30 cellular contexts compared by ENCODE assay signal in the genomic region with DNA sequence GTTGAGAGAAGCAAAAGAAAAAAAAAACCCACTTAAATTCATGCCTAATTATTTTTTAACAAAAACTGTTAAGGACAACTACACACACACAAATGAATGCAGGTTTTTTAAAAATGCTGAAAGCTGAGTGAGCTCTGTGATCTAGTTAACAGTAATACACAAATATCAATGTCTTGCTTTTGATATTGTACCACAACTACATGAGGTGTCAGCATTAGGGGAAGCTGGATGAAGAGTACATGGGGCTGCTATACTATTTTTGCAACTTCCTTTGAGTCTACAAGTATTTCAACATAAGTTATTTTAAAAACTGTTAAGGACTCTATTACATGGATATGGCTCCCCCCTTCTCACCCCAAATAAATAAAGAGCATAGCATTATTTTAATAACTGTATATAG.
"Had no signal": no experiment of that assay in that cellular context is flagged by ENCODE, and none has a peak within 500 bp of the region (broad histone marks: within the 10 kb centered on the region; RNA-seq: fewer than 3 reads in every experiment).

No MANE protein-coding gene starts in this region.

- DNase-seq: activated CD4-positive, alpha-beta T cell treated with anti-CD3 and anti-CD28 coated beads for 36 hours; activated CD4-positive, alpha-beta T cell treated with anti-CD3 and anti-CD28 coated beads, Interleukin-2, amount 10 ng/mL, durations not matched to agents 7 days and 5 days; activated CD4-positive, alpha-beta T cell treated with anti-CD3 and anti-CD28 coated beads, Interleukin-2, amount 50 U/mL, for 48 hours; activated CD8-positive, alpha-beta T cell treated with anti-CD3 and anti-CD28 coated beads, Interleukin-2, amount 10 ng/mL, durations not matched to agents 7 days and 5 days; activated gamma-delta T cell; activated naive CD4-positive, alpha-beta T cell treated with anti-CD3 and anti-CD28 coated beads for 36 hours; activated naive CD8-positive, alpha-beta T cell treated with anti-CD3 and anti-CD28 coated beads, Interleukin-2, amount 50 U/mL, for 24 hours; activated T-cell treated with anti-CD3 and anti-CD28 coated beads, Interleukin-2, amount 50 U/mL, for 24 hours; anterior cingulate cortex; central memory CD4-positive, alpha-beta T cell; MM.1S; NCI-H1092; NCI-H1436 treated with DMSO at 0.1 percent for 48 hours; NCI-H1694 treated with DMSO at 0.1 percent for 48 hours; NCI-H2029; NCI-H345; NCI-H524 treated with DMSO at 0.1 percent for 48 hours; SIG-M5; SW 1271; T-helper 1 cell; T-helper 2 cell; T-helper 9 cell had no signal

- ATAC-seq: activated CD4-positive, alpha-beta T cell treated with anti-CD3 and anti-CD28 coated beads for 36 hours; activated CD4-positive, CD25-positive, alpha-beta regulatory T cell treated with anti-CD3 and anti-CD28 coated beads, Interleukin-2, amount 50 U/mL, for 24 hours; activated CD8-positive, alpha-beta T cell treated with anti-CD3 and anti-CD28 coated beads, Interleukin-2, amount 10 ng/mL, durations not matched to agents 7 days and 5 days; activated naive CD8-positive, alpha-beta T cell treated with anti-CD3 and anti-CD28 coated beads, Interleukin-2, amount 50 U/mL, for 24 hours; Right ventricle myocardium inferior; WTC11 had no signal

- H3K27me3 Mint-ChIP-seq: activated CD4-positive, alpha-beta T cell treated with anti-CD3 and anti-CD28 coated beads for 36 hours; activated CD4-positive, alpha-beta T cell treated with anti-CD3 and anti-CD28 coated beads, Interleukin-2, amount 10 ng/mL, durations not matched to agents 7 days and 5 days; activated naive CD8-positive, alpha-beta T cell; activated naive CD8-positive, alpha-beta T cell treated with anti-CD3 and anti-CD28 coated beads, Interleukin-2, amount 50 U/mL, for 24 hours; activated T-cell treated with anti-CD3 and anti-CD28 coated beads, Interleukin-2, amount 50 U/mL, for 24 hours; brain had no signal

- H3K4me1 Mint-ChIP-seq: brain had no signal

- H3K27ac ChIP-seq: RWPE1 had no signal

- H3K27ac Mint-ChIP-seq: activated CD4-positive, alpha-beta T cell treated with anti-CD3 and anti-CD28 coated beads for 36 hours; activated CD4-positive, alpha-beta T cell treated with anti-CD3 and anti-CD28 coated beads, Interleukin-2, amount 10 ng/mL, durations not matched to agents 7 days and 5 days; activated CD8-positive, alpha-beta T cell treated with anti-CD3 and anti-CD28 coated beads, Interleukin-2, amount 10 ng/mL, durations not matched to agents 7 days and 5 days; activated naive CD4-positive, alpha-beta T cell treated with anti-CD3 and anti-CD28 coated beads for 36 hours; activated T-helper 2 cell treated with anti-CD3 and anti-CD28 coated beads, Interferon-gamma antibody, Interleukin-2, Interleukin-4, amounts not matched to agents 10 μg/mL and 5 μg/mL and 100 μg/mL, durations not matched to agents 14 hours and 24 hours and 36 hours; brain; WTC11 had no signal

- FAIRE-seq: colon had no signal

- H3K9me3 Mint-ChIP-seq: activated T-helper 2 cell treated with anti-CD3 and anti-CD28 coated beads, Interferon-gamma antibody, Interleukin-2, Interleukin-4, amounts not matched to agents 10 μg/mL and 5 μg/mL and 100 μg/mL, durations not matched to agents 14 hours and 24 hours and 36 hours; WTC11 had no signal

- H3K4me3 Mint-ChIP-seq: activated CD4-positive, alpha-beta T cell treated with anti-CD3 and anti-CD28 coated beads for 36 hours; activated CD4-positive, alpha-beta T cell treated with anti-CD3 and anti-CD28 coated beads, Interleukin-2, amount 10 ng/mL, durations not matched to agents 7 days and 5 days; activated CD8-positive, alpha-beta T cell treated with anti-CD3 and anti-CD28 coated beads, Interleukin-2, amount 10 ng/mL, durations not matched to agents 7 days and 5 days; activated naive CD4-positive, alpha-beta T cell treated with anti-CD3 and anti-CD28 coated beads for 36 hours; activated naive CD8-positive, alpha-beta T cell; activated naive CD8-positive, alpha-beta T cell treated with anti-CD3 and anti-CD28 coated beads, Interleukin-2, amount 50 U/mL, for 24 hours; activated T-cell treated with anti-CD3 and anti-CD28 coated beads, Interleukin-2, amount 50 U/mL, for 24 hours; brain; WTC11 had no signal
